ENCODE assay signal across 12 cellular contexts in genomic region chr9:120893917-120894316, GRCh38. TPM values are rescaled to one million over a fixed set of nuclear protein-coding genes. Genes with fewer than 3 reads are reported as not detected.
DNase-seq lines count a peak whose midpoint lies in the region; ATAC-seq and TF ChIP-seq lines count a peak whose summit lies in the region.
"Had no signal": no experiment of that assay in that cellular context is flagged by ENCODE, and none has a peak within 500 bp of the region (broad histone marks: within the 10 kb centered on the region; RNA-seq: fewer than 3 reads in every experiment).

No MANE protein-coding gene starts in this region.

- H3K27me3 ChIP-seq in CD8-positive, alpha-beta memory T cell (ENCODE audit: insufficient read depth, low read length, poor library complexity, severe bottlenecking): no peaks in the 10 kb centered on the region
- H3K27me3 ChIP-seq: colonic mucosa had no signal

- H3K27me3 Mint-ChIP-seq in CD8-positive, alpha-beta memory T cell: no peaks in the 10 kb centered on the region
- no peaks in the 10 kb centered on the region for H3K27me3 Mint-ChIP-seq in central memory CD8-positive, alpha-beta T cell

- TF ChIP-seq CTCF in GM13977 (IDR thresholded peaks at IDR 0.05; ENCODE audit: extremely low read depth, insufficient read depth, missing control alignments): no peak

- POLR2A ChIA-PET in CD8-positive, alpha-beta memory T cell (lab: Charles Lee): interaction anchor here (0.6 to 5.6 kb wide), 11 partner anchors 11 to 42 kb away, joined by 3 to 116 read pairs (median 12); partner anchors contain the start of genes PHF19 and TRAF1

- peaks cover 0 to 4% (median 0%) of the 10 kb centered on the region in 3 donors for H3K36me3 Mint-ChIP-seq in CD8-positive, alpha-beta memory T cell
- peaks cover 10% of the 10 kb centered on the region for H3K36me3 Mint-ChIP-seq in central memory CD8-positive, alpha-beta T cell (ENCODE audit: insufficient read depth)

- H3K36me3 ChIP-seq in CD8-positive, alpha-beta memory T cell (ENCODE audit: insufficient read depth, low read length): no peaks in the 10 kb centered on the region
- H3K36me3 ChIP-seq in KOPT-K1 (ENCODE audit: insufficient read depth, low read length): no peaks in the 10 kb centered on the region
- H3K36me3 ChIP-seq: colonic mucosa had no signal

- no peak for ATAC-seq in central memory CD8-positive, alpha-beta T cell (replicated peaks; ENCODE audit: extremely low read depth, poor library complexity, severe bottlenecking)
- ATAC-seq in HG02885 (IDR thresholded peaks at IDR 0.05; ENCODE audit: poor library complexity, unreplicated experiment) (no peak), HG02763 (IDR thresholded peaks at IDR 0.05; ENCODE audit: unreplicated experiment) (no peak)

- peaks cover 60 to 91% (median 64%) of the 10 kb centered on the region in 3 donors for H3K4me1 Mint-ChIP-seq in CD8-positive, alpha-beta memory T cell
- H3K4me1 Mint-ChIP-seq in central memory CD8-positive, alpha-beta T cell: peaks cover 53% of the 10 kb centered on the region

- no peaks in the 10 kb centered on the region for H3K9me3 ChIP-seq in CD8-positive, alpha-beta memory T cell (ENCODE audit: low read length)
- H3K9me3 ChIP-seq in KOPT-K1 (ENCODE audit: insufficient read depth, low read length, poor library complexity, severe bottlenecking): no peaks in the 10 kb centered on the region
- H3K9me3 ChIP-seq: colonic mucosa had no signal

- H3K9me3 Mint-ChIP-seq in CD8-positive, alpha-beta memory T cell: no peaks in the 10 kb centered on the region
- H3K9me3 Mint-ChIP-seq in central memory CD8-positive, alpha-beta T cell: no peaks in the 10 kb centered on the region

- no peak overlapping the region for H3K4me3 ChIP-seq in CD8-positive, alpha-beta memory T cell (ENCODE audit: low read length)
- H3K4me3 ChIP-seq in skin epidermis: no peak overlapping the region

- in situ Hi-C loops in GM13977 (cut with MboI; ENCODE audit: low pct_unique_long_range_greater_than_20kb, low sequenced_read_pairs, unreplicated experiment): no loop called here

- DNase-seq in CD8-positive, alpha-beta memory T cell: no peak
- no peak for DNase-seq in central memory CD8-positive, alpha-beta T cell (ENCODE audit: low spot score in 2 of 2)
- DNase-seq in NCI-H82 treated with DMSO at 0.1 percent for 48 hours (lab: John Stamatoyannopoulos, UW; ENCODE audit: unreplicated experiment): no peak
- DNase-seq in GM13977 (ENCODE audit: low spot score): no peak
- DNase-seq: colonic mucosa, DMS153, NCI-H524 treated with DMSO at 0.1 percent for 48 hours, SW 1271 had no signal

- peaks cover 81% of the 10 kb centered on the region for H3K4me1 ChIP-seq in CD8-positive, alpha-beta memory T cell (ENCODE audit: insufficient read depth, low read length)

- CTCF ChIA-PET in CD8-positive, alpha-beta memory T cell (lab: Charles Lee): interaction anchor here (0.9 to 5.9 kb wide), 8 partner anchors 9 to 42 kb away, joined by 3 to 38 read pairs (median 4); no protein-coding TSS in a partner anchor

- peak overlapping the region in 1 of 7 donors; percentile 74 for H3K4me3 Mint-ChIP-seq in CD8-positive, alpha-beta memory T cell
- H3K4me3 Mint-ChIP-seq in central memory CD8-positive, alpha-beta T cell: no peak overlapping the region

- peak overlapping the region in 7 of 8 donors; percentile 50 to 97 (median 95) for H3K27ac Mint-ChIP-seq in CD8-positive, alpha-beta memory T cell
- H3K27ac Mint-ChIP-seq in central memory CD8-positive, alpha-beta T cell (ENCODE audit: low read depth): peak overlapping the region; percentile 86

- H3K27ac ChIP-seq in CD8-positive, alpha-beta memory T cell (ENCODE audit: low read depth, low read length): no peak overlapping the region
- H3K27ac ChIP-seq in KOPT-K1 (ENCODE audit: low read depth, low read length, poor library complexity, severe bottlenecking) (peak overlapping the region; percentile 98), skin epidermis (peak overlapping the region in 13 of 21 experiments; percentile 43 to 92 (median 72))
- H3K27ac ChIP-seq: colonic mucosa had no signal

RNA-seq across cellular contexts. Expression of gene PHF19, which starts 16.9 kb away (rescaled TPM):
- 100 to 1,000 TPM; 206 to 214 TPM for total RNA-seq in CD8-positive, alpha-beta memory T cell
- 8.3 TPM for polyA plus RNA-seq in CD8-positive, alpha-beta memory T cell

RNA-seq across cellular contexts. Expression of gene TRAF1, which starts 32.7 kb away (rescaled TPM):
- 100 to 1,000 TPM; 316 to 322 TPM for total RNA-seq in CD8-positive, alpha-beta memory T cell
- 12.1 TPM for polyA plus RNA-seq in CD8-positive, alpha-beta memory T cell

RNA-seq across cellular contexts. Expression of gene PSMD5, which starts 51.2 kb away (rescaled TPM):
- 10 to 100 TPM; 60.9 to 63.7 TPM for total RNA-seq in CD8-positive, alpha-beta memory T cell
- 21.1 TPM for polyA plus RNA-seq in CD8-positive, alpha-beta memory T cell
